9 cellular contexts compared by ENCODE assay signal in the genomic region with DNA sequence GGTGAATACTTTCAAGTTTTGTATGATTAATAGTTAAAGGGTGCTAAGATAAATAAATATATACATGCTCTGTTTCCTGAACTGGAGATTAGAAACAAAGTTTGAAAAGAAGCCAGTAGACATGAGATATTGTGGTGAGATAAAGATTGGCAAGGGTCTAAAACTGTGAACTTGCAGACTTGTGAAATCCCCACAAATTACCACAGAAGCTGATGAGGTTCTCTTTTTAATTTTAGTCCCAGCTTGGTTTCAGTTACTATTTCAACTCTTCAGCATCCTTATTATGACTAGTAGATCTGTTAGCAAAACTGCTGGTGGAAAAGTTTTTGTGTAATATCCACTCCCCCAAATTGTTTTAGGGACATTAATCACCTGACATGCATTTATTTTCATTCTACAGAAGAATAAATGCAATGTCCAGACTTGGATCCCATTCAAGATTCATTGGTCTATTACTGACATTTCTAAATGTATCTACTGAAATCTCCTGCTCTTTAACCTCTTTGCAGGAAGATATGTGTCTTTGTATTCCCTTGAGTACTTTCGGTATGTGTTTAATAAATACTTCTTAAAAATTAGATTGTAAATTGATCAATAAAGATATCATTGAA. TPM values are rescaled to one million over a fixed set of nuclear protein-coding genes. Genes with fewer than 3 reads are reported as not detected.
DNase-seq lines count a peak whose midpoint lies in the region; ATAC-seq and FAIRE-seq lines count a peak whose summit lies in the region.
"Had no signal": no experiment of that assay in that cellular context is flagged by ENCODE, and none has a peak within 500 bp of the region (broad histone marks: within the 10 kb centered on the region; RNA-seq: fewer than 3 reads in every experiment).

No MANE protein-coding gene starts in this region.

- H3K4me3 ChIP-seq in small intestine (ENCODE audit: low read depth in 1 of 2, low read length in 2 of 2) = no peak overlapping the region
- H3K4me3 ChIP-seq: tibial nerve had no signal

- H3K4me1 ChIP-seq in small intestine (ENCODE audit: control insufficient read depth in 2 of 2, insufficient read depth in 1 of 2, low read depth in 1 of 2, low read length in 1 of 2) = peaks cover 0 to 2% of the 10 kb centered on the region in 2 donors

- DNase-seq in OCI-M1 (lab: John Stamatoyannopoulos, UW) (peak; percentile 43), small intestine (peak; percentile 21), T1000 (lab: John Stamatoyannopoulos, UW) (no peak), SW480 (ENCODE audit: low spot score) (no peak), UCSD-AML1 (lab: John Stamatoyannopoulos, UW; ENCODE audit: unreplicated experiment) (no peak)
- DNase-seq: Karpas-422 had no signal

- no peaks in the 10 kb centered on the region for H3K27me3 ChIP-seq in small intestine (ENCODE audit: control insufficient read depth in 2 of 2, insufficient read depth in 2 of 2, low read length in 2 of 2)
- H3K27me3 ChIP-seq: tibial nerve had no signal

- FAIRE-seq in small intestine (lab: Jason Lieb, UNC) = peak; percentile 26

- H3K36me3 ChIP-seq in small intestine (ENCODE audit: control insufficient read depth in 2 of 2, insufficient read depth in 2 of 2, low read length in 2 of 2) = no peaks in the 10 kb centered on the region
- H3K36me3 ChIP-seq: tibial nerve had no signal

- H3K27ac ChIP-seq in small intestine (ENCODE audit: low read depth in 1 of 2, low read length in 1 of 2) = no peak overlapping the region
- H3K27ac ChIP-seq: tibial nerve had no signal

- no peaks in the 10 kb centered on the region for H3K9me3 ChIP-seq in small intestine (ENCODE audit: control insufficient read depth, low read depth)
- H3K9me3 ChIP-seq: tibial nerve had no signal

- 74 to 78% (median 75%) methylated on average over 1 of the region's 1 CpG for WGBS in small intestine, 3 donors

- peak; percentile 48 for ATAC-seq in GM19043 (IDR thresholded peaks at IDR 0.05; ENCODE audit: low read depth, unreplicated experiment)
- ATAC-seq in HG02973 (IDR thresholded peaks at IDR 0.05; ENCODE audit: unreplicated experiment) = peak; percentile 41

RNA-seq across cellular contexts. Expression of a gene that starts 20.8 kb away (rescaled TPM):
- polyA plus RNA-seq in small intestine = 1 to 10 TPM; 1.6 to 3.9 (median 3.8) TPM

Comparison
In these comparisons a context has a peak if more than half of its experiments do, and no peak if none do; other contexts are left out.
1. DNase-seq: peak in OCI-M1 (single experiment) and small intestine (single experiment); none in T1000 (single experiment), SW480 (single experiment) and UCSD-AML1 (single experiment).